1 cellular context compared by ENCODE assay signal in genomic region chr1:203640117-203640516, GRCh38.
TF ChIP-seq lines count a peak whose summit lies in the region.

No MANE protein-coding gene starts in this region.

TF ChIP-seq in HEK293, 187 proteins besides CTCF, POLR2A, EP300 and RAD21 (continued from another document):
- no peak for TF ChIP-seq ATF2 (tag by site-specific recombination; IDR thresholded peaks at IDR 0.05; ENCODE audit: low read depth)
- TF ChIP-seq ZNF692 (tag by site-specific recombination; IDR thresholded peaks at IDR 0.05) = no peak
- TF ChIP-seq SCRT2 (tag by site-specific recombination; IDR thresholded peaks at IDR 0.05) = peak; percentile 91
- no peak for TF ChIP-seq ZNF350 (tag by site-specific recombination; IDR thresholded peaks at IDR 0.05)
